17 cellular contexts compared by ENCODE assay signal in the genomic region with DNA sequence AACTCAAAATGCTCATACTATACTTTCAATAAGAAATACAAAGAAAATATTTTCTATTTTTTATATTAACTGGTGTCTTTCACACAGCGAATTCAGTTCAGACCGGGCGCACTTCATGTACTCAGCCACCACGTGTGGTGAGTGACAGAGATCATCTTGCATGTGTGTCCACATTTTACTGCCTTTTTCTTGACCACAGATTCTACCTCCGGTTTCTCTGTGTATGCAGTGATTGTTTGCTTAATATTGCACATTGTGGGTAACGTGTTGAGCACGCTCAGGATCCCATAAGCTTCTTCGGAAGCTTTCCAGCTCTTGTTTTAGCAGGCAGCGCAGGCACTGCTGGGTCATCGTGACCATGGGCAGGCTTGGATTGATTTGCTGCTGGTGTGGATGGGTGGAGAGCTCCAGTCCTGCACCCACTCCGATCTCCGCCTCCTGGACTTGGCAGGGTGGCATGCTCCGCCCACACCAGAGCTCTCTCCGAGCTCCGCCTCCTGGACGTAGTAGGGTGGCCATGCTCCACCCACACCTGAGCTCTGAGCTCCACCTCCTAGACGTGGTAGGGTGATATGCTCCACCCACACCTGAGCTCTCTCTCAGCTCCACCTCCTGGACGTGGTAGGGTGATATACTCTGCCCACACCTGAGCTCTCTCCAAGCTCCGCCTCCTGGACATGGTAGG.
"Had no signal": no experiment of that assay in that cellular context is flagged by ENCODE, and none has a peak within 500 bp of the region (broad histone marks: within the 10 kb centered on the region; RNA-seq: fewer than 3 reads in every experiment).

No MANE protein-coding gene starts in this region.

- H3K27ac ChIP-seq: ascending aorta, gastrocnemius medialis, left lung had no signal

- H3K36me3 ChIP-seq: left lung had no signal

- H3K4me3 ChIP-seq: ascending aorta, gastrocnemius medialis, left lung had no signal

- DNase-seq: activated B cell treated with CpG ODN at 0.5 μM for 24 hours; activated CD4-positive, alpha-beta T cell treated with anti-CD3 and anti-CD28 coated beads, Interleukin-2, amount 10 ng/mL, durations not matched to agents 7 days and 5 days; activated CD8-positive, alpha-beta T cell treated with anti-CD3 and anti-CD28 coated beads, Interleukin-2, amount 10 ng/mL, durations not matched to agents 7 days and 5 days; activated effector memory CD4-positive, alpha-beta T cell treated with anti-CD3 and anti-CD28 coated beads, Interleukin-2, amount 50 U/mL, for 16 hours; activated naive CD4-positive, alpha-beta T cell treated with anti-CD3 and anti-CD28 coated beads, Interleukin-2, amount 50 U/mL, for 16 hours; activated T-cell treated with anti-CD3 and anti-CD28 coated beads, Interleukin-2, amount 50 U/mL, for 4 hours; cerebellar nuclear complex; effector CD4-positive, alpha-beta T cell; gastrocnemius medialis; head of caudate nucleus; left lung; midbrain; nucleus accumbens; posterior cingulate gyrus; stimulated activated CD8-positive, alpha-beta memory T cell treated with anti-CD3 and anti-CD28 coated beads, Interleukin-4, amount 100 ng/mL, for 48 hours; stimulated activated naive CD4-positive, alpha-beta T cell had no signal

- H3K27me3 ChIP-seq: ascending aorta, gastrocnemius medialis, left lung had no signal

- H3K9me3 ChIP-seq: ascending aorta, gastrocnemius medialis, left lung had no signal
